Comparison of ENCODE assay signal across 25 cellular contexts in genomic region chr4:124783847-124784246, GRCh38.
A peak's percentile ranks its signal among the peaks of the same experiment; 100 is the strongest.
DNase-seq lines count a peak whose midpoint lies in the region; TF ChIP-seq lines count a peak whose summit lies in the region.
"Had no signal": no experiment of that assay in that cellular context is flagged by ENCODE, and none has a peak within 500 bp of the region (broad histone marks: within the 10 kb centered on the region; RNA-seq: fewer than 3 reads in every experiment).

No MANE protein-coding gene starts in this region.

- TF ChIP-seq CTCF in HFFc6 (IDR thresholded peaks at IDR 0.05) (no peak), astrocyte of the spinal cord (IDR thresholded peaks at IDR 0.05; ENCODE audit: low read depth, low read length) (no peak), fibroblast of mammary gland (conservative IDR thresholded peaks at IDR 0.05; ENCODE audit: control insufficient read depth, insufficient read depth, low read depth, low read length) (no peak)

- H3K27ac Mint-ChIP-seq in HFFc6, result no peak overlapping the region
- H3K27ac Mint-ChIP-seq: activated CD4-positive, alpha-beta T cell treated with anti-CD3 and anti-CD28 coated beads for 36 hours; activated T-helper 2 cell treated with anti-CD3 and anti-CD28 coated beads, Interferon-gamma antibody, Interleukin-2, Interleukin-4, amounts not matched to agents 10 μg/mL and 5 μg/mL and 100 μg/mL, durations not matched to agents 14 hours and 24 hours and 36 hours; CD14-positive monocyte; memory B cell; T-helper 2 cell treated with Interferon-gamma antibody and Interleukin-4, amounts not matched to agents 5 μg/mL and 100 μg/mL, for 36 hours had no signal

- no peak overlapping the region for H3K4me3 Mint-ChIP-seq in HFFc6
- H3K4me3 Mint-ChIP-seq: activated CD4-positive, alpha-beta T cell treated with anti-CD3 and anti-CD28 coated beads for 36 hours; CD14-positive monocyte; memory B cell; neural crest cell; T-helper 2 cell treated with Interferon-gamma antibody and Interleukin-4, amounts not matched to agents 5 μg/mL and 100 μg/mL, for 36 hours had no signal

- no peaks in the 10 kb centered on the region for H3K27me3 Mint-ChIP-seq in HFFc6 (ENCODE audit: insufficient read depth)
- H3K27me3 Mint-ChIP-seq: activated CD4-positive, alpha-beta T cell treated with anti-CD3 and anti-CD28 coated beads for 36 hours; memory B cell had no signal

- H3K4me3 ChIP-seq in astrocyte of the spinal cord (ENCODE audit: low read depth, low read length) (no peak overlapping the region), fibroblast of mammary gland (ENCODE audit: control insufficient read depth, low read depth, low read length) (no peak overlapping the region), skeletal muscle cell (ENCODE audit: low read depth, low read length) (no peak overlapping the region)
- H3K4me3 ChIP-seq: esophagus muscularis mucosa, upper lobe of right lung had no signal

- DNase-seq in HFFc6 (peak; percentile 57), astrocyte of the spinal cord (ENCODE audit: low read depth, low spot score) (peak; percentile 58), fibroblast of mammary gland (ENCODE audit: low read depth) (peak; percentile 59), skeletal muscle cell (ENCODE audit: low read depth) (peak; percentile 66), cerebellum (ENCODE audit: low spot score) (no peak)
- no peak for DNase-seq in activated CD4-positive, CD25-positive, alpha-beta regulatory T cell treated with anti-CD3 and anti-CD28 coated beads, Interleukin-2, amount 50 U/mL, for 72 hours
- no peak for DNase-seq in activated CD4-positive, alpha-beta T cell treated with anti-CD3 and anti-CD28 coated beads, Interleukin-2, amount 50 U/mL, for 4 hours
- DNase-seq: activated CD4-positive, alpha-beta T cell treated with anti-CD3 and anti-CD28 coated beads for 36 hours; activated naive CD4-positive, alpha-beta T cell treated with anti-CD3 and anti-CD28 coated beads, Interleukin-2, amount 50 U/mL, for 16 hours; activated T-cell treated with anti-CD3 and anti-CD28 coated beads for 4 hours; amygdala; Caco-2; central memory CD4-positive, alpha-beta T cell; GF-D8; NCI-H2029; NCI-H526 treated with DMSO at 0.1 percent for 48 hours; stimulated activated CD4-positive, alpha-beta T cell treated with anti-CD3 and anti-CD28 coated beads, Interleukin-1b, Interleukin-23, amount 100 ng/mL, for 48 hours; stimulated activated naive CD8-positive, alpha-beta T cell treated with anti-CD3 and anti-CD28 coated beads, Interleukin-15, Interleukin-2, amounts not matched to agents 100 U/mL and 50 U/mL, for 24 hours; upper lobe of right lung had no signal

- in situ Hi-C loops in astrocyte of the spinal cord (cut with HindIII; ENCODE audit: low sequenced_read_pairs), result no loop called here

- H3K4me1 Mint-ChIP-seq in HFFc6 (ENCODE audit: low read depth), result peaks cover 16% of the 10 kb centered on the region
- H3K4me1 Mint-ChIP-seq: activated CD4-positive, alpha-beta T cell treated with anti-CD3 and anti-CD28 coated beads for 36 hours; CD14-positive monocyte; memory B cell; neural crest cell had no signal

- H3K36me3 Mint-ChIP-seq in HFFc6 (ENCODE audit: low read depth), result no peaks in the 10 kb centered on the region
- H3K36me3 Mint-ChIP-seq: CD14-positive monocyte, memory B cell had no signal

- no peaks in the 10 kb centered on the region for H3K9me3 Mint-ChIP-seq in HFFc6
- H3K9me3 Mint-ChIP-seq: activated T-helper 2 cell treated with anti-CD3 and anti-CD28 coated beads, Interferon-gamma antibody, Interleukin-2, Interleukin-4, amounts not matched to agents 10 μg/mL and 5 μg/mL and 100 μg/mL, durations not matched to agents 14 hours and 24 hours and 36 hours; memory B cell; T-helper 2 cell treated with Interferon-gamma antibody and Interleukin-4, amounts not matched to agents 5 μg/mL and 100 μg/mL, for 36 hours had no signal

Comparison
In these comparisons a context has a peak if more than half of its experiments do, and no peak if none do; other contexts are left out.
1. DNase-seq: peak in HFFc6 (single experiment), astrocyte of the spinal cord (single experiment), fibroblast of mammary gland (single experiment) and skeletal muscle cell (single experiment); none in activated CD4-positive, CD25-positive, alpha-beta regulatory T cell treated with anti-CD3 and anti-CD28 coated beads, Interleukin-2, amount 50 U/mL, for 72 hours (single experiment), cerebellum (single experiment) and activated CD4-positive, alpha-beta T cell treated with anti-CD3 and anti-CD28 coated beads, Interleukin-2, amount 50 U/mL, for 4 hours (0 of 2).